11 cellular contexts compared by ENCODE assay signal in the genomic region with DNA sequence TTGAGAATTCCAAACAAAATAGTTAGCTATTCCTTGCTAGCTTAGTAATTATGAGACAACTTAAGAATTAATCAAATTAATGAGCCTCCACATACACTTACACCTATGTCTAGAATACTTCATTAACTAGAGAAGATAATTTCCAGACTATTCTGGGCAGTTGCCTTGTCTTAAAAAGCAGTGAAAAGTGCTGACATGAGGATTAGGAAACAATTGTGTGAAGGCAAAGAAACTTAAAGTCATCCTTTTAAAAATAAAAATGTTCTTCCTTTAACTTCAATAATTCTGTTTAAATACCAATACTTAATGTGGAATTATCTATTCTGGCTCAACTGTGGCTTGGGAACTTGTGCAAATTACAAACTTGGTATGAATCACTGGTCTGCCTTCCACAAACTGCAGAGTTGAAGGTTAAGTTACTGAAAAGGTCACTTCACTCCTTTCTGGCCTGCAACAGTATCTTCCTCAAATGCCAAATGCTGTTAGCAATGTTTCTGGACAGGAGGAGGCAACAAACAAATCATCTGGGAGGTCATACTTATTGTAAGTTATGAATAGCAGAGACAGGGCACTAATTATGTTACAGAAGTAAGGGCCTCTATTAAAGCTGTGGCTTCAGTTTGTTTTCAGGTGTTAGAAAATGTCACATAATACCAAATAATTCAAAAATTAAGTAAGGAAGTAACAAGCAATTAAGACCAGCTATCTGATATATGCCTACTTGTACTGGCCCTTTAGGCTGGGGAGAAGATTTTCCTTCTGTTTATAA. TPM values are rescaled to one million over a fixed set of nuclear protein-coding genes. Genes with fewer than 3 reads are reported as not detected.
A peak's percentile ranks its signal among the peaks of the same experiment; 100 is the strongest.
DNase-seq lines count a peak whose midpoint lies in the region; ATAC-seq, FAIRE-seq and TF ChIP-seq lines count a peak whose summit lies in the region.
"Had no signal": no experiment of that assay in that cellular context is flagged by ENCODE, and none has a peak within 500 bp of the region (broad histone marks: within the 10 kb centered on the region; RNA-seq: fewer than 3 reads in every experiment).

No MANE protein-coding gene starts in this region.

- H3K4me2 ChIP-seq in OCI-LY7 (ENCODE audit: low read length) = peak overlapping the region; percentile 7; the same call in 1 of the 2 replicates

- in situ Hi-C loops in G401 (cut with HindIII; ENCODE audit: low sequenced_read_pairs) = no loop called here

- TF ChIP-seq CTCF in OCI-LY7 (conservative IDR thresholded peaks at IDR 0.05; ENCODE audit: low read length) (no peak), natural killer cell (IDR thresholded peaks at IDR 0.05) (no peak), Peyer's patch (IDR thresholded peaks at IDR 0.05) (no peak)

- CTCF ChIA-PET in OCI-LY7 (lab: Charles Lee; ENCODE audit: unreplicated experiment) = no interaction called here

- H3K4me1 ChIP-seq in CD4-positive, CD25-positive, alpha-beta regulatory T cell (ENCODE audit: control insufficient read depth, insufficient read depth, low read length, poor library complexity, severe bottlenecking) = peaks cover 47% of the 10 kb centered on the region
- H3K4me1 ChIP-seq in OCI-LY7 (ENCODE audit: insufficient read depth, low read length, poor library complexity, severe bottlenecking) = peaks cover 50% of the 10 kb centered on the region
- H3K4me1 ChIP-seq in Peyer's patch = peaks cover 0 to 52% (median 7%) of the 10 kb centered on the region in 4 donors

- H3K27me3 Mint-ChIP-seq in CD4-positive, CD25-positive, alpha-beta regulatory T cell = no peaks in the 10 kb centered on the region
- H3K27me3 Mint-ChIP-seq in natural killer cell (ENCODE audit: low read depth in 2 of 2) = no peaks in the 10 kb centered on the region

- TSS peak; percentile 32 for BruUV-seq in OCI-LY7 (replicated peaks; lab: Mats Ljungman, UMichigan)

- H3K36me3 Mint-ChIP-seq in CD4-positive, CD25-positive, alpha-beta regulatory T cell = peaks cover 6% of the 10 kb centered on the region
- H3K36me3 Mint-ChIP-seq in natural killer cell = no peaks in the 10 kb centered on the region

- H4K20me1 ChIP-seq in OCI-LY7 (ENCODE audit: insufficient read depth, low read length) = peaks cover 13% of the 10 kb centered on the region; the same call in 1 of the 2 replicates

- intact Hi-C loops in OCI-LY7 (cut with micrococcal nuclease; ENCODE audit: unreplicated experiment) (no loop called here), natural killer cell (cut with micrococcal nuclease) (loop anchor here (1.0 kb wide), 1 partner anchor 11 kb away; no protein-coding TSS in a partner anchor)

- H3K79me2 ChIP-seq in OCI-LY7 (ENCODE audit: insufficient read depth, low read depth, low read length) = peaks cover 99% of the 10 kb centered on the region

- no peaks in the 10 kb centered on the region for H3K36me3 ChIP-seq in CD4-positive, CD25-positive, alpha-beta regulatory T cell (ENCODE audit: control insufficient read depth, insufficient read depth, low read length)
- H3K36me3 ChIP-seq in OCI-LY7 (ENCODE audit: insufficient read depth, low read length) (peaks cover 24% of the 10 kb centered on the region), Peyer's patch (no peaks in the 10 kb centered on the region)
- H3K36me3 ChIP-seq: ovary had no signal

- H3K4me3 ChIP-seq in CD4-positive, CD25-positive, alpha-beta regulatory T cell (ENCODE audit: low read depth, low read length) = no peak overlapping the region
- no peak overlapping the region for H3K4me3 ChIP-seq in OCI-LY7 (ENCODE audit: low read depth, low read length, poor library complexity, severe bottlenecking)
- H3K4me3 ChIP-seq in Peyer's patch = no peak overlapping the region
- H3K4me3 ChIP-seq: ovary had no signal

- H3K9me2 ChIP-seq in OCI-LY7 (ENCODE audit: insufficient read depth, low read length) = no peaks in the 10 kb centered on the region

- no peaks in the 10 kb centered on the region for H3K9me3 ChIP-seq in CD4-positive, CD25-positive, alpha-beta regulatory T cell (ENCODE audit: control insufficient read depth in 2 of 2, low read length in 2 of 2)
- peaks cover 5% of the 10 kb centered on the region; the same call in 1 of the 2 replicates for H3K9me3 ChIP-seq in OCI-LY7 (ENCODE audit: low read length)
- no peaks in the 10 kb centered on the region for H3K9me3 ChIP-seq in Peyer's patch
- H3K9me3 ChIP-seq: ovary had no signal

- TF ChIP-seq POLR2A in Peyer's patch (IDR thresholded peaks at IDR 0.05) = no peak

- peak; percentile 85 for FAIRE-seq in endometrium (lab: Jason Lieb, UNC)
- FAIRE-seq: astrocyte had no signal

- no peaks in the 10 kb centered on the region for H3K27me3 ChIP-seq in CD4-positive, CD25-positive, alpha-beta regulatory T cell (ENCODE audit: control insufficient read depth, insufficient read depth, low read length)
- no peaks in the 10 kb centered on the region for H3K27me3 ChIP-seq in Peyer's patch
- H3K27me3 ChIP-seq: ovary had no signal

- DNase-seq in CD4-positive, CD25-positive, alpha-beta regulatory T cell = no peak
- DNase-seq in OCI-LY7 (ENCODE audit: low spot score) (no peak), natural killer cell (no peak), T1000 (lab: John Stamatoyannopoulos, UW) (no peak), G401 (ENCODE audit: low spot score) (no peak), Peyer's patch (no peak)
- DNase-seq: NCI-H524 had no signal

- no peak overlapping the region for H2AFZ ChIP-seq in OCI-LY7 (ENCODE audit: low read length)

- POLR2A ChIA-PET in OCI-LY7 (lab: Charles Lee) = interaction anchor here (0.6 to 1.2 kb wide), 6 partner anchors 12 to 22 kb away, joined by 3 to 5 read pairs (median 4); no protein-coding TSS in a partner anchor

- peak overlapping the region; percentile 55 for H3K27ac ChIP-seq in CD4-positive, CD25-positive, alpha-beta regulatory T cell (ENCODE audit: insufficient read depth, low read length, poor library complexity, severe bottlenecking)
- no peak overlapping the region for H3K27ac ChIP-seq in OCI-LY7 (ENCODE audit: low read depth, low read length, poor library complexity, severe bottlenecking)
- H3K27ac ChIP-seq in Peyer's patch = peak overlapping the region in 2 of 4 donors; percentile 2 to 29

- H3K9me3 Mint-ChIP-seq in CD4-positive, CD25-positive, alpha-beta regulatory T cell = peaks cover 0 to 3% (median 0%) of the 10 kb centered on the region in 7 donors
- H3K9me3 Mint-ChIP-seq in natural killer cell = no peaks in the 10 kb centered on the region

- ATAC-seq in CD4-positive, CD25-positive, alpha-beta regulatory T cell (ENCODE audit: low read depth in 2 of 2) = no peak
- ATAC-seq in natural killer cell (no peak), HG02852 (IDR thresholded peaks at IDR 0.05; ENCODE audit: unreplicated experiment) (no peak)

- peak overlapping the region; percentile 15 to 57 (median 31) for H3K4me3 Mint-ChIP-seq in CD4-positive, CD25-positive, alpha-beta regulatory T cell
- peak overlapping the region; percentile 55 for H3K4me3 Mint-ChIP-seq in natural killer cell

- H3K4me1 Mint-ChIP-seq in CD4-positive, CD25-positive, alpha-beta regulatory T cell = peaks cover 32 to 86% (median 51%) of the 10 kb centered on the region in 4 donors
- peaks cover 71% of the 10 kb centered on the region in 2 donors for H3K4me1 Mint-ChIP-seq in natural killer cell

- H3K27ac Mint-ChIP-seq in CD4-positive, CD25-positive, alpha-beta regulatory T cell = peak overlapping the region; percentile 12 to 89 (median 83)
- peak overlapping the region; percentile 90 for H3K27ac Mint-ChIP-seq in natural killer cell

RNA-seq across cellular contexts. Expression of a gene that starts 19.2 kb away (rescaled TPM):
- total RNA-seq in CD4-positive, CD25-positive, alpha-beta regulatory T cell = 42.3 TPM
- polyA plus RNA-seq in CD4-positive, CD25-positive, alpha-beta regulatory T cell = 10 to 100 TPM in 1 of 4 donors, 1 to 10 TPM in 3; 6.7 to 10.3 (median 8.4) TPM
- 8.3 and 11.4 TPM in 2 replicates for total RNA-seq in OCI-LY7 (2014; rRNA removed; shearing (Covaris generic))
- total RNA-seq in OCI-LY7 (2022) (29.7 and 30.6 TPM in 2 replicates), natural killer cell (10 to 100 TPM; 44.0 to 52.7 (median 48.0) TPM), Peyer's patch (10 to 100 TPM; 19.5 to 21.4 (median 20.1) TPM)
- 11.7 and 15.3 TPM in 2 replicates for total RNA-seq in G401 (2014; rRNA removed; shearing (Covaris generic))

RNA-seq across cellular contexts. Expression of a gene that starts 50.0 kb away (rescaled TPM):
- 1.6 TPM for total RNA-seq in CD4-positive, CD25-positive, alpha-beta regulatory T cell
- polyA plus RNA-seq in CD4-positive, CD25-positive, alpha-beta regulatory T cell = 1 to 10 TPM; 2.7 to 5.8 (median 4.0) TPM
- 4.0 and 8.7 TPM in 2 replicates for total RNA-seq in OCI-LY7 (2014; rRNA removed; shearing (Covaris generic))
- total RNA-seq in OCI-LY7 (2022) (19.9 and 21.0 TPM in 2 replicates), natural killer cell (1 to 10 TPM; 4.3 to 6.6 (median 5.2) TPM), Peyer's patch (10 to 100 TPM in 2 of 4 donors, 1 to 10 TPM in 2; 9.1 to 53.6 (median 9.7) TPM)
- 24.8 and 28.4 TPM in 2 replicates for total RNA-seq in G401 (2014; rRNA removed; shearing (Covaris generic))
